25 cellular contexts compared by ENCODE assay signal in the genomic region with DNA sequence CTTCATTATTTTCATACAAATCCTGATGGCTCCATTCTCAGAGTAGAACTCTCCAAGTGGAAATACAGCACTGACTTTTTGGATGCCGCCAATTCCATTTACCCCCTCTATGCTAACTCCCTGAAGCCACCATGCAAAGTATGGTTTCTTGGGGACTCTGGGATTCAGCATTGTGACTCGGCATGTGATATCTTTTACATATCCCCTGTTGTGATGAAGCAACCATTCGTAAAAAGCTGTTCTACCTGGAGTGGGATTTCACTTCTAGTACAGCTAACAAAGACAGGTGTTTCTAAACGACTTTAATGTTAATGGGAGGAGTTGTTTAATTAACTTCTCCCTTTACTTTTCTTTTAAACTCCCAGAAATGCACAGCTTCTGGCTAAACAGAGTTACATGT.
DNase-seq lines count a peak whose midpoint lies in the region; ATAC-seq, FAIRE-seq and TF ChIP-seq lines count a peak whose summit lies in the region.
"Had no signal": no experiment of that assay in that cellular context is flagged by ENCODE, and none has a peak within 500 bp of the region (broad histone marks: within the 10 kb centered on the region; RNA-seq: fewer than 3 reads in every experiment).

No MANE protein-coding gene starts in this region.

- no peak overlapping the region for H3K9ac ChIP-seq in H1 (replicated peaks in 1 of 4; ENCODE audit: extremely low read depth in 1 of 4, low read depth in 3 of 4, low read length in 3 of 4)
- H3K9ac ChIP-seq: BLaER1 treated with 17β-estradiol and CSF1 and Interleukin-3, amounts not matched to agents 10 nM and 100 nM; GM23248 had no signal

- no peak overlapping the region for H3K4me3 ChIP-seq in GM23338
- H3K4me3 ChIP-seq in H1 (ENCODE audit: extremely low read depth in 1 of 4, insufficient read depth in 2 of 4, low read depth in 3 of 4, low read length in 4 of 4): peak overlapping the region in 1 of 4 experiments; percentile 1; a peak in 1 of 8 replicates
- H3K4me3 ChIP-seq: A549; BLaER1 treated with 17β-estradiol and CSF1 and Interleukin-3, amounts not matched to agents 10 nM and 100 nM; GM23248 had no signal

- H2BK15ac ChIP-seq in H1 (ENCODE audit: low read length): no peak overlapping the region

- no peak overlapping the region for H2BK5ac ChIP-seq in H1 (ENCODE audit: low read depth, low read length)

- no peak overlapping the region for H4K5ac ChIP-seq in H1 (ENCODE audit: insufficient read length, low read depth, low read length)

- H3K27ac ChIP-seq in GM23338 (ENCODE audit: low read depth): no peak overlapping the region
- H3K27ac ChIP-seq in H1 (ENCODE audit: low read depth, low read length): no peak overlapping the region
- H3K27ac ChIP-seq: A549; BLaER1 treated with 17β-estradiol and CSF1 and Interleukin-3, amounts not matched to agents 10 nM and 100 nM; GM23248 had no signal

- no peaks in the 10 kb centered on the region for H3K36me3 Mint-ChIP-seq in GM23338 (ENCODE audit: low read depth)
- H3K36me3 Mint-ChIP-seq: CD14-positive monocyte; CD8-positive, alpha-beta memory T cell had no signal

- no peaks in the 10 kb centered on the region for H3K9me2 ChIP-seq in GM23338 (ENCODE audit: insufficient read depth)

- H3K23ac ChIP-seq in H1 (ENCODE audit: insufficient read length): no peak overlapping the region

- H3K9me3 ChIP-seq in H1 (ENCODE audit: insufficient read depth in 2 of 2, low read depth in 1 of 2, low read length in 1 of 2): no peaks in the 10 kb centered on the region; a peak in 1 of 4 replicates
- H3K9me3 ChIP-seq: BE2C; BLaER1 treated with 17β-estradiol and CSF1 and Interleukin-3, amounts not matched to agents 10 nM and 100 nM had no signal

- H3K79me1 ChIP-seq in H1 (ENCODE audit: low read depth, low read length): no peaks in the 10 kb centered on the region

- no peak for TF ChIP-seq EP300 in H1 (IDR thresholded peaks at IDR 0.05; ENCODE audit: borderline replicate concordance in 1 of 2, low read depth in 2 of 2, low read length in 2 of 2)

- H3K4ac ChIP-seq in H1 (replicated peaks; ENCODE audit: insufficient read length, low read depth, low read length): no peak overlapping the region

- no peaks in the 10 kb centered on the region for H3K27me3 ChIP-seq in GM23338 (ENCODE audit: insufficient read depth)
- no peaks in the 10 kb centered on the region; a peak in 1 of 7 replicates for H3K27me3 ChIP-seq in H1 (replicated peaks in 1 of 4; ENCODE audit: control insufficient read depth in 3 of 4, extremely low read depth in 1 of 4, insufficient read depth in 3 of 4, low read length in 3 of 4)
- H3K27me3 ChIP-seq: BE2C; BLaER1 treated with 17β-estradiol and CSF1 and Interleukin-3, amounts not matched to agents 10 nM and 100 nM had no signal

- CTCF ChIA-PET in H1 (lab: Charles Lee; ENCODE audit: partially characterized antibody): interaction anchor here (1.6 kb wide), 1 partner anchor 21 kb away, joined by 3 read pairs; no protein-coding TSS in a partner anchor

- 24% methylated on average over 4 of the region's 4 CpGs; no CpG with 5 or more reads in 1 of the 2 experiments for WGBS in H1 (ENCODE audit: extremely low coverage in 1 of 2, insufficient coverage in 1 of 2, insufficient read length in 1 of 2, insufficient replicate concordance in 2 of 2, low coverage in 1 of 2, low lambda C conversion rate in 2 of 2, missing lambda C conversion rate in 1 of 2), 2 experiments

- ATAC-seq in GM23338: peak; percentile 61
- ATAC-seq in GM18511 (IDR thresholded peaks at IDR 0.05; ENCODE audit: unreplicated experiment): no peak
- ATAC-seq: A549 had no signal

- peaks cover 5% of the 10 kb centered on the region; the same call in 1 of the 3 replicates for H3K9me3 Mint-ChIP-seq in GM23338

- no peak overlapping the region for H2BK12ac ChIP-seq in H1 (ENCODE audit: low read depth, low read length)

- no peak overlapping the region for H4K8ac ChIP-seq in H1 (ENCODE audit: extremely low read depth, insufficient read depth, low read length)

- no peak for TF ChIP-seq POLR2A in H1 (IDR thresholded peaks at IDR 0.05; ENCODE audit: control extremely low read depth in 1 of 2, low read depth in 2 of 2, low read length in 2 of 2)

- DNase-seq in GM23338 (ENCODE audit: low spot score) (peak; percentile 11), H1 (ENCODE audit: low read depth in 1 of 2, low spot score in 2 of 2) (no peak), iPS-NIHi11 (ENCODE audit: low spot score) (peak; percentile 9), HuH-7 (ENCODE audit: low spot score) (no peak), GOT3 (lab: John Stamatoyannopoulos, UW) (no peak)
- DNase-seq: 8988T; ACHN; AML-193; BE2C; CD4-positive, alpha-beta T cell; CD8-positive, alpha-beta memory T cell; DMS 273 treated with DMSO at 0.1 percent for 48 hours; DMS79; EL; GDM1; GM23248; H7; HCEC 1CT had no signal

- no peak overlapping the region for H2AK5ac ChIP-seq in H1 (ENCODE audit: low read depth, low read length)

- H2BK120ac ChIP-seq in H1 (replicated peaks; ENCODE audit: low read depth, low read length): no peak overlapping the region

- H3K14ac ChIP-seq in H1 (ENCODE audit: insufficient read length): no peak overlapping the region

- no peak overlapping the region for H3K18ac ChIP-seq in H1 (ENCODE audit: extremely low read depth, low read length)

- no peak overlapping the region for H3K27ac Mint-ChIP-seq in GM23338
- H3K27ac Mint-ChIP-seq: CD14-positive monocyte; CD4-positive, alpha-beta T cell; CD8-positive, alpha-beta memory T cell had no signal

- H3K56ac ChIP-seq in H1 (replicated peaks; ENCODE audit: insufficient read length, low read depth, low read length): no peak overlapping the region

- H3K79me2 ChIP-seq in GM23338 (replicated peaks; ENCODE audit: insufficient read depth) (no peaks in the 10 kb centered on the region), H1 (ENCODE audit: control insufficient read depth in 1 of 2, insufficient read depth in 2 of 2, low read length in 2 of 2) (no peaks in the 10 kb centered on the region)

- POLR2A ChIA-PET in H1 (lab: Charles Lee; ENCODE audit: partially characterized antibody): interaction anchor here (0.7 kb wide), 1 partner anchor 42 kb away, joined by 3 read pairs; no protein-coding TSS in a partner anchor

- H3K4me1 Mint-ChIP-seq in GM23338: peaks cover 26% of the 10 kb centered on the region
- H3K4me1 Mint-ChIP-seq: CD14-positive monocyte; CD8-positive, alpha-beta memory T cell had no signal

- H2AFZ ChIP-seq in GM23338 (no peak overlapping the region), H1 (ENCODE audit: low read length) (no peak overlapping the region)
- H2AFZ ChIP-seq: GM23248 had no signal

- H3F3A ChIP-seq in GM23338 (replicated peaks; ENCODE audit: low read depth): no peaks in the 10 kb centered on the region

- no peak for TF ChIP-seq CTCF in GM23338 (conservative IDR thresholded peaks at IDR 0.05; ENCODE audit: low read depth in 2 of 2)
- TF ChIP-seq CTCF in H1 (IDR thresholded peaks at IDR 0.05; ENCODE audit: control extremely low read depth in 1 of 3, insufficient read depth in 1 of 3, low read depth in 1 of 3, low read length in 3 of 3): no peak

- H3K36me3 ChIP-seq in GM23338 (ENCODE audit: insufficient read depth) (no peaks in the 10 kb centered on the region), H1 (ENCODE audit: control insufficient read depth in 2 of 4, insufficient read depth in 4 of 4, low read length in 3 of 4) (no peaks in the 10 kb centered on the region)
- H3K36me3 ChIP-seq: BE2C; BLaER1 treated with 17β-estradiol and CSF1 and Interleukin-3, amounts not matched to agents 10 nM and 100 nM had no signal

- H4K91ac ChIP-seq in H1 (replicated peaks; ENCODE audit: insufficient read length, low read length): no peak overlapping the region

- no peak overlapping the region for H2BK20ac ChIP-seq in H1 (ENCODE audit: low read length)

- H3K4me1 ChIP-seq in GM23338 (ENCODE audit: insufficient read depth): peaks cover 7% of the 10 kb centered on the region; the same call in 1 of the 2 replicates
- H3K4me1 ChIP-seq in H1 (replicated peaks in 1 of 4; ENCODE audit: control insufficient read depth in 3 of 4, insufficient read depth in 4 of 4, low read length in 3 of 4): peaks cover 3 to 15% (median 7%) of the 10 kb centered on the region in 4 experiments
- H3K4me1 ChIP-seq: A549, BE2C had no signal

- H3K4me2 ChIP-seq in GM23338 (no peak overlapping the region), H1 (ENCODE audit: insufficient read depth in 1 of 2, low read depth in 2 of 2, low read length in 2 of 2) (peak overlapping the region; percentile 8 to 33; a peak in 2 of 4 replicates)
- H3K4me2 ChIP-seq: A549; BLaER1 treated with 17β-estradiol and CSF1 and Interleukin-3, amounts not matched to agents 10 nM and 100 nM had no signal

- no peak overlapping the region for H3K4me3 Mint-ChIP-seq in GM23338
- H3K4me3 Mint-ChIP-seq: CD14-positive monocyte; CD4-positive, alpha-beta T cell; CD8-positive, alpha-beta memory T cell had no signal

- H4K20me1 ChIP-seq in GM23338 (replicated peaks; ENCODE audit: insufficient read depth): no peaks in the 10 kb centered on the region
- H4K20me1 ChIP-seq in H1 (replicated peaks in 1 of 2; ENCODE audit: control insufficient read depth in 1 of 2, insufficient read depth in 2 of 2, low read length in 2 of 2): no peaks in the 10 kb centered on the region
- H4K20me1 ChIP-seq: BLaER1 treated with 17β-estradiol and CSF1 and Interleukin-3, amounts not matched to agents 10 nM and 100 nM had no signal

- no peak for TF ChIP-seq RAD21 in H1 (IDR thresholded peaks at IDR 0.05 in 1 of 2, conservative IDR thresholded peaks at IDR 0.05 in 1 of 2; ENCODE audit: low read depth in 2 of 2, low read length in 2 of 2)

- no peaks in the 10 kb centered on the region for H3K23me2 ChIP-seq in H1 (ENCODE audit: low read depth, low read length)

- peak; percentile 48 for FAIRE-seq in H1 (lab: Jason Lieb, UNC)
- FAIRE-seq: A549, D721Med, GM12891, GM19239 had no signal

- H3K27me3 Mint-ChIP-seq in GM23338 (ENCODE audit: insufficient read depth, low read depth, poor library complexity): peaks cover 10% of the 10 kb centered on the region
- H3K27me3 Mint-ChIP-seq: CD4-positive, alpha-beta T cell; CD8-positive, alpha-beta memory T cell had no signal

TF ChIP-seq in GM23338, 12 proteins besides CTCF, POLR2A, EP300 and RAD21:
- TF ChIP-seq EZH2 (IDR thresholded peaks at IDR 0.05; ENCODE audit: low read depth, unreplicated experiment) (no peak), ZNF114 (CRISPR knock-in tag; IDR thresholded peaks at IDR 0.05) (no peak)

TF ChIP-seq in H1, 55 proteins besides CTCF, POLR2A, EP300 and RAD21:
- TF ChIP-seq ASH2L (IDR thresholded peaks at IDR 0.05; ENCODE audit: low read length) (no peak), ZNF274 (IDR thresholded peaks at IDR 0.05; ENCODE audit: borderline replicate concordance, extremely low read depth, low read length) (no peak), CBX5 (IDR thresholded peaks at IDR 0.05; ENCODE audit: low read depth, low read length) (no peak), SP1 (IDR thresholded peaks at IDR 0.05; ENCODE audit: low read depth, low read length) (no peak), CEBPB (IDR thresholded peaks at IDR 0.05; ENCODE audit: low read depth, low read length) (peak; percentile 89)

Comparison
In these comparisons a context has a peak if more than half of its experiments do, and no peak if none do; other contexts are left out.
1. DNase-seq: peak in GM23338 (single experiment) and iPS-NIHi11 (single experiment); none in H1 (0 of 2), HuH-7 (single experiment) and GOT3 (single experiment).